16 cellular contexts compared by ENCODE assay signal in the genomic region with DNA sequence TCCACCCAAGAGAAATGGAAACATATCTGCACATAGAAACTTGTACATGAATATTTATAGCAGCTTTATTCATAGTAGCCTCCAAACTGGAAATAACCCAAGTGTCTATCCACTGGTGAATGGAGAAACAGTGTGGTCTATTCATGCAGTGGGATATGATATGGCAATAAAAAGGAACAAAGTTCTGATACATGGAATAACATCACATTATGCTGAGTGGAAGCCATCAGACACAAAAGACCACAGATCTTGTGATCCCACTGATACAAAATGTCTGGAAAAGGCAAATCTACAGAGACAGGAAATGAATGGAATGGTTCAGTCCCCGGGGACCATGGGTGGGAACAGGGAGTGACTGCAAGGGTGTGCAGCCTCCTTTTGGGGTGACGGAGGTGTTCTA. TPM values are rescaled to one million over a fixed set of nuclear protein-coding genes. Genes with fewer than 3 reads are reported as not detected.
DNase-seq lines count a peak whose midpoint lies in the region; ATAC-seq and TF ChIP-seq lines count a peak whose summit lies in the region.
"Had no signal": no experiment of that assay in that cellular context is flagged by ENCODE, and none has a peak within 500 bp of the region (broad histone marks: within the 10 kb centered on the region; RNA-seq: fewer than 3 reads in every experiment).

No MANE protein-coding gene starts in this region.

- no peaks in the 10 kb centered on the region for H3K36me3 Mint-ChIP-seq in nephron progenitor cell (ENCODE audit: low read depth)
- H3K36me3 Mint-ChIP-seq: CD8-positive, alpha-beta T cell had no signal

- H4K20me1 ChIP-seq in BLaER1: peaks cover 43% of the 10 kb centered on the region
- no peaks in the 10 kb centered on the region for H4K20me1 ChIP-seq in Loucy (ENCODE audit: insufficient read depth, low read length, poor library complexity, severe bottlenecking)

- H3K79me2 ChIP-seq in Loucy (ENCODE audit: insufficient read depth, low read length): no peaks in the 10 kb centered on the region

- TF ChIP-seq CTCF in Loucy (conservative IDR thresholded peaks at IDR 0.05; ENCODE audit: low read length) (no peak), nephron progenitor cell (IDR thresholded peaks at IDR 0.05) (no peak), thyroid gland (IDR thresholded peaks at IDR 0.05) (no peak)

- peaks cover 57% of the 10 kb centered on the region for H3K27me3 Mint-ChIP-seq in nephron progenitor cell (ENCODE audit: low read depth, poor library complexity)

- intact Hi-C loops in thyroid gland (cut with DNase I) (no loop called here), Right ventricle myocardium superior (cut with DNase I) (no loop called here)

- H3K4me1 ChIP-seq in BLaER1 (peaks cover 70% of the 10 kb centered on the region), Loucy (ENCODE audit: insufficient read depth, low read length, poor library complexity, severe bottlenecking) (peaks cover 18% of the 10 kb centered on the region), thyroid gland (no peaks in the 10 kb centered on the region)

- DNase-seq in epidermal melanocyte (ENCODE audit: insufficient read length, low spot score): peak; percentile 50
- DNase-seq in nephron progenitor cell: no peak
- no peak for DNase-seq in GDM1 (lab: John Stamatoyannopoulos, UW)
- DNase-seq in thyroid gland: no peak
- no peak for DNase-seq in stimulated activated CD4-positive, alpha-beta T cell treated with anti-CD3 and anti-CD28 coated beads, Interleukin-4, amount 100 ng/mL, for 4 hours
- DNase-seq in Right ventricle myocardium superior: no peak
- DNase-seq: 8988T, Caco-2, DMS53, H7 had no signal

- no peak overlapping the region for H3K27ac Mint-ChIP-seq in nephron progenitor cell
- H3K27ac Mint-ChIP-seq: CD8-positive, alpha-beta T cell; GM23338 had no signal

- H3K36me3 ChIP-seq in BLaER1: peaks cover 50% of the 10 kb centered on the region
- H3K36me3 ChIP-seq in Loucy (ENCODE audit: insufficient read depth, low read length): no peaks in the 10 kb centered on the region
- no peaks in the 10 kb centered on the region for H3K36me3 ChIP-seq in thyroid gland

- no peak overlapping the region for H3K4me3 ChIP-seq in BLaER1
- no peak overlapping the region for H3K4me3 ChIP-seq in Loucy (ENCODE audit: low read length, poor library complexity, severe bottlenecking)
- no peak overlapping the region for H3K4me3 ChIP-seq in thyroid gland (replicated peaks in 1 of 3)
- H3K4me3 ChIP-seq: GM12878, GM23338 had no signal

- no peak overlapping the region for H2AFZ ChIP-seq in Loucy (ENCODE audit: low read length)
- H2AFZ ChIP-seq: GM23338 had no signal

- no peaks in the 10 kb centered on the region for H3F3A ChIP-seq in Loucy (ENCODE audit: low read depth)

- H3K4me3 Mint-ChIP-seq in nephron progenitor cell: peak overlapping the region; percentile 22
- H3K4me3 Mint-ChIP-seq: CD8-positive, alpha-beta T cell; GM23338 had no signal

- H3K9me3 ChIP-seq in BLaER1 (peaks cover 27% of the 10 kb centered on the region), Loucy (ENCODE audit: insufficient read depth, low read depth, low read length) (peaks cover 13% of the 10 kb centered on the region; the same call in 1 of the 2 replicates), thyroid gland (no peaks in the 10 kb centered on the region)

- no peak for TF ChIP-seq POLR2A in thyroid gland (IDR thresholded peaks at IDR 0.05)

- H3K27me3 ChIP-seq in BLaER1: no peaks in the 10 kb centered on the region
- no peaks in the 10 kb centered on the region for H3K27me3 ChIP-seq in Loucy (ENCODE audit: insufficient read depth, low read length, poor library complexity, severe bottlenecking)
- no peaks in the 10 kb centered on the region for H3K27me3 ChIP-seq in thyroid gland

- H3K9me2 ChIP-seq in Loucy (replicated peaks; ENCODE audit: low read depth, low read length): no peaks in the 10 kb centered on the region

- H3K9me3 Mint-ChIP-seq in nephron progenitor cell: peaks cover 37% of the 10 kb centered on the region

- H3K4me1 Mint-ChIP-seq in nephron progenitor cell: peaks cover 25% of the 10 kb centered on the region

- H3K9ac ChIP-seq in BLaER1: no peak overlapping the region
- H3K9ac ChIP-seq in Loucy (ENCODE audit: low read depth, low read length, poor library complexity, severe bottlenecking): no peak overlapping the region

- H3K4me2 ChIP-seq in BLaER1: peak overlapping the region; percentile 84; the same call in 1 of the 2 replicates
- peak overlapping the region; percentile 88 for H3K4me2 ChIP-seq in Loucy (ENCODE audit: low read depth, low read length, poor library complexity, severe bottlenecking)
- H3K4me2 ChIP-seq: GM23338 had no signal

- WGBS in thyroid gland, 2 donors: 91 to 93% methylated on average over 2 of the region's 2 CpGs

- ATAC-seq in Right ventricle myocardium superior (ENCODE audit: poor library complexity): no peak
- ATAC-seq: CD8-positive, alpha-beta T cell; GM12878; GM23338 had no signal

- H3K27ac ChIP-seq in BLaER1: no peak overlapping the region
- H3K27ac ChIP-seq in thyroid gland: no peak overlapping the region
- H3K27ac ChIP-seq: C4-2B had no signal

RNA-seq across cellular contexts. Expression of gene JAG2, which starts 45.3 kb away (rescaled TPM):
- 10 to 100 TPM in 1 of 4 donors, 1 to 10 TPM in 3; 3.9 to 10.7 (median 5.2) TPM for total RNA-seq in thyroid gland
- total RNA-seq in Right ventricle myocardium superior: 28.6 TPM

RNA-seq across cellular contexts. Expression of gene NUDT14, which starts 57.8 kb away (rescaled TPM):
- total RNA-seq in thyroid gland (10 to 100 TPM; 15.2 to 29.1 (median 20.1) TPM), Right ventricle myocardium superior (32.2 TPM)

RNA-seq across cellular contexts. Expression of gene GPR132, which starts 58.0 kb away (rescaled TPM):
- 1 to 10 TPM; 1.0 to 4.6 (median 2.1) TPM for total RNA-seq in thyroid gland
- total RNA-seq in Right ventricle myocardium superior: 1.3 TPM
- total RNA-seq: Caco-2, H7 had no signal
